In the genomic region with DNA sequence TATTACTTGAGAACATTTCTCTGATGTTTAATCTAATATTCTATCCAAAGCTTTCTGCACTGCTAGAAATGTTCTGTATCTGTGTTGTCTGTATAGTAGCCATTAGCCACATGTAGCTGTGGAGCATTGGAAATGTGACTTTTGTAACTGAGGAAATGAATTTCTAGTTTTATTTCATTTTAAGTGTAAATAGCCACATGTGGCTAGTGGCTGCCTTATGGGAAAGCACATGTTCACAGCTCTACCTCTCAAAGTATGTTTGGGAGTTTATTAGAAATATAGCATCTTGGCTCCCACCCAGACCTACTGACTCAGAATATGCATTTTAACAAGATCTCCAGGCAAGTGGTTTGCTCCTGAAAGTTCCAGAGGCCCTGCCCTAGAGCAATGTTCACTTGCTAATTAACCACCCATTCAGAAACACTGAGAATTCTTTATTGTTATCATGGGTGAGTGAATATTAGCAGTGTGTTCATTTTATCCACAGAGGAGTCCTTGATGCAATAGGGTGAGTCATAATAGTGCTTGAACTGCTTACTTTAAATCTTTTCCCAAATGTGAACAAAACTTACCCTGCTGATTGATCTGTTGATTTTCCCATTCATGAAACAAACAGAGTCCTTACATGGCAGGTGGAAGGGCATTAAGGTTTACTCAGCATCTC, we compare ENCODE assay signal across 1 cellular context.
A peak's percentile ranks its signal among the peaks of the same experiment; 100 is the strongest.
TF ChIP-seq lines count a peak whose summit lies in the region.

No MANE protein-coding gene starts in this region.

TF ChIP-seq in HepG2, 621 proteins besides CTCF, POLR2A, EP300 and RAD21 (continued from another document and continues in another):
- TF ChIP-seq ZFP91 (CRISPR knock-in tag; IDR thresholded peaks at IDR 0.05; ENCODE audit: borderline replicate concordance), result no peak
- TF ChIP-seq ZNF260 (CRISPR knock-in tag; IDR thresholded peaks at IDR 0.05; ENCODE audit: borderline replicate concordance, low read depth), result no peak
- peak; percentile 78 for TF ChIP-seq RARA (CRISPR knock-in tag; IDR thresholded peaks at IDR 0.05)
- TF ChIP-seq SALL1 (CRISPR knock-in tag; IDR thresholded peaks at IDR 0.05), result peak; percentile 18; the same call in 1 of the 2 replicates
- peak; percentile 58; the same call in 1 of the 2 replicates for TF ChIP-seq PPARG (CRISPR knock-in tag; conservative IDR thresholded peaks at IDR 0.05)
- TF ChIP-seq SRF (IDR thresholded peaks at IDR 0.05; ENCODE audit: low read depth, low read length), result 0 out of 2 replicates have a peak, but pooled peaks have one; percentile 54
- 0 out of 2 replicates have a peak, but pooled peaks have one; percentile 24 for TF ChIP-seq GABPB1 (CRISPR knock-in tag; IDR thresholded peaks at IDR 0.05)
- TF ChIP-seq ATF7 (IDR thresholded peaks at IDR 0.05), result 0 out of 2 replicates have a peak, but pooled peaks have one; percentile 27
- TF ChIP-seq ATF7 (CRISPR knock-in tag; IDR thresholded peaks at IDR 0.05), result no peak
- no peak for TF ChIP-seq IRF9 (CRISPR knock-in tag; IDR thresholded peaks at IDR 0.05; ENCODE audit: borderline replicate concordance)
- TF ChIP-seq HDAC1 (CRISPR knock-in tag; IDR thresholded peaks at IDR 0.05), result no peak; the same call in 1 of the 2 replicates
- TF ChIP-seq TBX3 (IDR thresholded peaks at IDR 0.05; ENCODE audit: borderline replicate concordance), result peak; percentile 56; the same call in 1 of the 2 replicates
- TF ChIP-seq PAF1 (CRISPR knock-in tag; IDR thresholded peaks at IDR 0.05), result no peak
- no peak for TF ChIP-seq ZIK1 (CRISPR knock-in tag; IDR thresholded peaks at IDR 0.05; ENCODE audit: borderline replicate concordance, low read depth)
- TF ChIP-seq TOE1 (CRISPR knock-in tag; IDR thresholded peaks at IDR 0.05), result no peak
- no peak for TF ChIP-seq PREB (CRISPR knock-in tag; IDR thresholded peaks at IDR 0.05)
- TF ChIP-seq ZNF275 (CRISPR knock-in tag; IDR thresholded peaks at IDR 0.05; ENCODE audit: borderline replicate concordance), result no peak
- TF ChIP-seq, protein P1, sequence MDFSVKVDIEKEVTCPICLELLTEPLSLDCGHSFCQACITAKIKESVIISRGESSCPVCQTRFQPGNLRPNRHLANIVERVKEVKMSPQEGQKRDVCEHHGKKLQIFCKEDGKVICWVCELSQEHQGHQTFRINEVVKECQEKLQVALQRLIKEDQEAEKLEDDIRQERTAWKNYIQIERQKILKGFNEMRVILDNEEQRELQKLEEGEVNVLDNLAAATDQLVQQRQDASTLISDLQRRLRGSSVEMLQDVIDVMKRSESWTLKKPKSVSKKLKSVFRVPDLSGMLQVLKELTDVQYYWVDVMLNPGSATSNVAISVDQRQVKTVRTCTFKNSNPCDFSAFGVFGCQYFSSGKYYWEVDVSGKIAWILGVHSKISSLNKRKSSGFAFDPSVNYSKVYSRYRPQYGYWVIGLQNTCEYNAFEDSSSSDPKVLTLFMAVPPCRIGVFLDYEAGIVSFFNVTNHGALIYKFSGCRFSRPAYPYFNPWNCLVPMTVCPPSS (IDR thresholded peaks at IDR 0.05), result no peak
- TF ChIP-seq RARG (CRISPR knock-in tag; IDR thresholded peaks at IDR 0.05; ENCODE audit: low read depth), result no peak
- TF ChIP-seq IRX3 (CRISPR knock-in tag; IDR thresholded peaks at IDR 0.05; ENCODE audit: borderline replicate concordance, low read depth), result no peak
- no peak for TF ChIP-seq NFRKB (IDR thresholded peaks at IDR 0.05)
- TF ChIP-seq ZNF605 (CRISPR knock-in tag; IDR thresholded peaks at IDR 0.05), result no peak
- peak; percentile 57 for TF ChIP-seq FOXP1 (IDR thresholded peaks at IDR 0.05)
- peak; percentile 93 for TF ChIP-seq FOXP1 (CRISPR knock-in tag; IDR thresholded peaks at IDR 0.05)
- TF ChIP-seq SP2 (CRISPR knock-in tag; IDR thresholded peaks at IDR 0.05), result no peak
- TF ChIP-seq ZNF282 (IDR thresholded peaks at IDR 0.05; ENCODE audit: partially characterized antibody), result no peak
- TF ChIP-seq GATAD1 (CRISPR knock-in tag; IDR thresholded peaks at IDR 0.05), result 0 out of 2 replicates have a peak, but pooled peaks have one; percentile 33
- no peak for TF ChIP-seq RXRA (CRISPR knock-in tag; IDR thresholded peaks at IDR 0.05)
- peak; percentile 16 to 46; a peak in 1 of 4 replicates for TF ChIP-seq MAFK (conservative IDR thresholded peaks at IDR 0.05 in 1 of 2, IDR thresholded peaks at IDR 0.05 in 1 of 2; ENCODE audit: low read length in 2 of 2)
- TF ChIP-seq ZNF547 (CRISPR knock-in tag; IDR thresholded peaks at IDR 0.05), result no peak
- peak; percentile 60; the same call in 1 of the 2 replicates for TF ChIP-seq IRF2 (CRISPR knock-in tag; IDR thresholded peaks at IDR 0.05)
- no peak for TF ChIP-seq SRSF1 (optimal IDR thresholded peaks at IDR 0.05; ENCODE audit: low read depth, low read length)
- TF ChIP-seq AHDC1 (CRISPR knock-in tag; IDR thresholded peaks at IDR 0.05; ENCODE audit: borderline replicate concordance), result peak; percentile 95; the same call in 1 of the 2 replicates
- no peak for TF ChIP-seq ZNF678 (CRISPR knock-in tag; IDR thresholded peaks at IDR 0.05)
- no peak for TF ChIP-seq MYPOP (CRISPR knock-in tag; IDR thresholded peaks at IDR 0.05)
- TF ChIP-seq SMC3 (IDR thresholded peaks at IDR 0.05; ENCODE audit: low read length), result no peak
- 0 out of 3 replicates have a peak, but pooled peaks have one; percentile 16 for TF ChIP-seq MXI1 (IDR thresholded peaks at IDR 0.05; ENCODE audit: borderline replicate concordance, low read depth, low read length)
- TF ChIP-seq HMGXB3 (CRISPR knock-in tag; IDR thresholded peaks at IDR 0.05; ENCODE audit: borderline replicate concordance), result no peak
- TF ChIP-seq ISL2 (CRISPR knock-in tag; IDR thresholded peaks at IDR 0.05), result 0 out of 2 replicates have a peak, but pooled peaks have one; percentile 19
- TF ChIP-seq ZSCAN29 (CRISPR knock-in tag; conservative IDR thresholded peaks at IDR 0.05), result no peak
- no peak for TF ChIP-seq ZNF615 (CRISPR knock-in tag; IDR thresholded peaks at IDR 0.05; ENCODE audit: borderline replicate concordance)
- no peak for TF ChIP-seq MLLT10 (CRISPR knock-in tag; IDR thresholded peaks at IDR 0.05)
- peak; percentile 71; the same call in 1 of the 2 replicates for TF ChIP-seq POGZ (CRISPR knock-in tag; IDR thresholded peaks at IDR 0.05)
- TF ChIP-seq ASH2L (IDR thresholded peaks at IDR 0.05; ENCODE audit: insufficient read length, low read depth, low read length), result no peak
- no peak for TF ChIP-seq HNF4G (IDR thresholded peaks at IDR 0.05; ENCODE audit: borderline replicate concordance, low read depth, low read length)
- TF ChIP-seq HNF4G (CRISPR knock-in tag; IDR thresholded peaks at IDR 0.05; ENCODE audit: borderline replicate concordance, low read depth), result no peak
- no peak for TF ChIP-seq ZNF446 (CRISPR knock-in tag; IDR thresholded peaks at IDR 0.05)
